In genomic region chrX:97594825-97595224, GRCh38 we compare ENCODE assay signal across 1 cellular context.
TF ChIP-seq lines count a peak whose summit lies in the region.

No MANE protein-coding gene starts in this region.

TF ChIP-seq in HepG2, 621 proteins besides CTCF, POLR2A, EP300 and RAD21 (continued from another document):
- TF ChIP-seq ZNF296 (CRISPR knock-in tag; conservative IDR thresholded peaks at IDR 0.05) = no peak
- TF ChIP-seq ZNF501 (CRISPR knock-in tag; IDR thresholded peaks at IDR 0.05) = no peak
- TF ChIP-seq, protein P1, sequence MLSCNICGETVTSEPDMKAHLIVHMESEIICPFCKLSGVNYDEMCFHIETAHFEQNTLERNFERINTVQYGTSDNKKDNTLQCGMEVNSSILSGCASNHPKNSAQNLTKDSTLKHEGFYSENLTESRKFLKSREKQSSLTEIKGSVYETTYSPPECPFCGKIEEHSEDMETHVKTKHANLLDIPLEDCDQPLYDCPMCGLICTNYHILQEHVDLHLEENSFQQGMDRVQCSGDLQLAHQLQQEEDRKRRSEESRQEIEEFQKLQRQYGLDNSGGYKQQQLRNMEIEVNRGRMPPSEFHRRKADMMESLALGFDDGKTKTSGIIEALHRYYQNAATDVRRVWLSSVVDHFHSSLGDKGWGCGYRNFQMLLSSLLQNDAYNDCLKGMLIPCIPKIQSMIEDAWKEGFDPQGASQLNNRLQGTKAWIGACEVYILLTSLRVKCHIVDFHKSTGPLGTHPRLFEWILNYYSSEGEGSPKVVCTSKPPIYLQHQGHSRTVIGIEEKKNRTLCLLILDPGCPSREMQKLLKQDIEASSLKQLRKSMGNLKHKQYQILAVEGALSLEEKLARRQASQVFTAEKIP (CRISPR knock-in tag; IDR thresholded peaks at IDR 0.05; ENCODE audit: borderline replicate concordance) = no peak
- TF ChIP-seq, protein P2, sequence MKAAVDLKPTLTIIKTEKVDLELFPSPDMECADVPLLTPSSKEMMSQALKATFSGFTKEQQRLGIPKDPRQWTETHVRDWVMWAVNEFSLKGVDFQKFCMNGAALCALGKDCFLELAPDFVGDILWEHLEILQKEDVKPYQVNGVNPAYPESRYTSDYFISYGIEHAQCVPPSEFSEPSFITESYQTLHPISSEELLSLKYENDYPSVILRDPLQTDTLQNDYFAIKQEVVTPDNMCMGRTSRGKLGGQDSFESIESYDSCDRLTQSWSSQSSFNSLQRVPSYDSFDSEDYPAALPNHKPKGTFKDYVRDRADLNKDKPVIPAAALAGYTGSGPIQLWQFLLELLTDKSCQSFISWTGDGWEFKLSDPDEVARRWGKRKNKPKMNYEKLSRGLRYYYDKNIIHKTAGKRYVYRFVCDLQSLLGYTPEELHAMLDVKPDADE (CRISPR knock-in tag; IDR thresholded peaks at IDR 0.05) = no peak
- TF ChIP-seq ZNF652 (CRISPR knock-in tag; IDR thresholded peaks at IDR 0.05; ENCODE audit: borderline replicate concordance, low read depth) = no peak
- TF ChIP-seq, protein P3, sequence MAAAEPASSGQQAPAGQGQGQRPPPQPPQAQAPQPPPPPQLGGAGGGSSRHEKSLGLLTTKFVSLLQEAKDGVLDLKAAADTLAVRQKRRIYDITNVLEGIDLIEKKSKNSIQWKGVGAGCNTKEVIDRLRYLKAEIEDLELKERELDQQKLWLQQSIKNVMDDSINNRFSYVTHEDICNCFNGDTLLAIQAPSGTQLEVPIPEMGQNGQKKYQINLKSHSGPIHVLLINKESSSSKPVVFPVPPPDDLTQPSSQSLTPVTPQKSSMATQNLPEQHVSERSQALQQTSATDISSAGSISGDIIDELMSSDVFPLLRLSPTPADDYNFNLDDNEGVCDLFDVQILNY (CRISPR knock-in tag; conservative IDR thresholded peaks at IDR 0.05) = no peak
- TF ChIP-seq ADNP (CRISPR knock-in tag; IDR thresholded peaks at IDR 0.05) = no peak
- no peak for TF ChIP-seq ZNF567 (CRISPR knock-in tag; IDR thresholded peaks at IDR 0.05; ENCODE audit: borderline replicate concordance)
